In the genomic region with DNA sequence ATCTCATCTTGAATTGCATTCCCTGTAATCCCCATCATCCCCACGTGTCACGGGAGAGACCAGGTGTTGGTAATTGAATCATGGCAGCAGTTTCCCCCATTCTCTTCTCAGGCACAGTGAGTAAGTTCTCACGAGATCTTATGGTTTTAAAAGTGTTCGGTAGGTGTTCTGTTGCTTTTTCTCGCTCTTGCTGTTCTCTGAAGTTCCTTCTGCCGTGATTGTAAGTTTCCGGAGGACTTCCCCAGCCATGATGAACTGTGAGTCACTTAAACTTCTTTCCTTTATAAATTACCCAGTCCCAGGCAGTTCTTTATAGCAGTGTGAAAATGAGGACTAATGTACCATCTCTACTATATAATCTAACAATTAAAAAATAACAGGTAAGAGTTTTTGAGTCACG, we compare ENCODE assay signal across 22 cellular contexts.
DNase-seq lines count a peak whose midpoint lies in the region; ATAC-seq, FAIRE-seq and TF ChIP-seq lines count a peak whose summit lies in the region.
"Had no signal": no experiment of that assay in that cellular context is flagged by ENCODE, and none has a peak within 500 bp of the region (broad histone marks: within the 10 kb centered on the region; RNA-seq: fewer than 3 reads in every experiment).

No MANE protein-coding gene starts in this region.

- no peaks in the 10 kb centered on the region for H3K4me1 Mint-ChIP-seq in GM23338
- H3K4me1 Mint-ChIP-seq: CD4-positive, CD25-positive, alpha-beta regulatory T cell; CD8-positive, alpha-beta memory T cell; H9 had no signal

- TF ChIP-seq CTCF in GM23338 (conservative IDR thresholded peaks at IDR 0.05; ENCODE audit: low read depth in 2 of 2), result no peak
- TF ChIP-seq CTCF in PC-9 (conservative IDR thresholded peaks at IDR 0.05), result no peak
- no peak for TF ChIP-seq CTCF in endothelial cell of umbilical vein (IDR thresholded peaks at IDR 0.05; ENCODE audit: extremely low read depth in 1 of 2, insufficient read depth in 1 of 2, low read depth in 1 of 2, low read length in 2 of 2)

- peaks cover 3% of the 10 kb centered on the region; the same call in 2 of the 3 replicates for H3K9me3 Mint-ChIP-seq in GM23338

- H2AFZ ChIP-seq in GM23338 (0 out of 2 replicates have a peak overlapping the region, but pooled peaks have one; percentile 35), PC-9 (peak overlapping the region; percentile 57; the same call in 1 of the 2 replicates), endothelial cell of umbilical vein (ENCODE audit: low read depth, low read length) (peak overlapping the region; percentile 44)

- in situ Hi-C loops in KBM-7 (cut with MboI; ENCODE audit: low pct_unique_long_range_greater_than_20kb, low sequenced_read_pairs), result no loop called here

- FAIRE-seq in endothelial cell of umbilical vein (lab: Jason Lieb, UNC), result no peak
- FAIRE-seq: A204.1, D721Med, G401.6, GM12891, HepG2 had no signal

- no peaks in the 10 kb centered on the region for H3K4me1 ChIP-seq in GM23338 (ENCODE audit: insufficient read depth)
- H3K4me1 ChIP-seq in PC-9 (replicated peaks; ENCODE audit: insufficient read depth), result no peaks in the 10 kb centered on the region
- H3K4me1 ChIP-seq in endothelial cell of umbilical vein (ENCODE audit: control insufficient read depth, extremely low read depth, insufficient read depth, low read length), result no peaks in the 10 kb centered on the region
- H3K4me1 ChIP-seq: BE2C, Caco-2 had no signal

- H3K9ac ChIP-seq in endothelial cell of umbilical vein (replicated peaks; ENCODE audit: extremely low read depth, insufficient read depth, low read length), result no peak overlapping the region
- H3K9ac ChIP-seq: KMS-11 had no signal

- ATAC-seq in GM23338 (no peak), HG03520 (IDR thresholded peaks at IDR 0.05; ENCODE audit: unreplicated experiment) (no peak), GM21423 (IDR thresholded peaks at IDR 0.05; ENCODE audit: unreplicated experiment) (no peak)
- ATAC-seq: HepG2 had no signal

- no peaks in the 10 kb centered on the region for H3F3A ChIP-seq in GM23338 (replicated peaks; ENCODE audit: low read depth)
- no peaks in the 10 kb centered on the region for H3F3A ChIP-seq in PC-9 (ENCODE audit: insufficient read depth, low read depth)

- H3K9me3 ChIP-seq in PC-9 (ENCODE audit: insufficient read depth, low read depth), result no peaks in the 10 kb centered on the region
- no peaks in the 10 kb centered on the region for H3K9me3 ChIP-seq in endothelial cell of umbilical vein (replicated peaks; ENCODE audit: control insufficient read depth, insufficient read depth, low read length)
- H3K9me3 ChIP-seq: BE2C, Caco-2 had no signal

- H3K36me3 Mint-ChIP-seq in GM23338 (ENCODE audit: low read depth), result no peaks in the 10 kb centered on the region
- H3K36me3 Mint-ChIP-seq: CD4-positive, CD25-positive, alpha-beta regulatory T cell; CD8-positive, alpha-beta memory T cell had no signal

- H3K27ac Mint-ChIP-seq in GM23338, result no peak overlapping the region
- H3K27ac Mint-ChIP-seq: CD4-positive, CD25-positive, alpha-beta regulatory T cell; CD8-positive, alpha-beta memory T cell; H9 had no signal

- H3K27me3 ChIP-seq in GM23338 (ENCODE audit: insufficient read depth) (no peaks in the 10 kb centered on the region), PC-9 (ENCODE audit: insufficient read depth, low read depth) (no peaks in the 10 kb centered on the region), endothelial cell of umbilical vein (ENCODE audit: control insufficient read depth in 2 of 2, insufficient read depth in 2 of 2, low read length in 2 of 2) (no peaks in the 10 kb centered on the region)
- H3K27me3 ChIP-seq: BE2C had no signal

- no peak overlapping the region for H3K4me2 ChIP-seq in GM23338
- H3K4me2 ChIP-seq in PC-9, result no peak overlapping the region
- no peak overlapping the region for H3K4me2 ChIP-seq in endothelial cell of umbilical vein (ENCODE audit: insufficient read depth, low read length)
- H3K4me2 ChIP-seq: KMS-11 had no signal

- DNase-seq in GM23338 (ENCODE audit: low spot score) (no peak), HT1080 (ENCODE audit: low read depth) (peak; percentile 55), PC-9 (no peak), endothelial cell of umbilical vein (ENCODE audit: low read depth, low spot score) (peak; percentile 28), KBM-7 (no peak), T-helper 2 cell (no peak)
- DNase-seq: ACHN; BE2C; C1 segment of cervical spinal cord; Caco-2; CD4-positive, CD25-positive, alpha-beta regulatory T cell; CD8-positive, alpha-beta memory T cell; GOT3; H9 had no signal

- no peak overlapping the region for H3K4me3 ChIP-seq in GM23338
- no peak overlapping the region for H3K4me3 ChIP-seq in PC-9
- no peak overlapping the region for H3K4me3 ChIP-seq in endothelial cell of umbilical vein (replicated peaks in 1 of 3; ENCODE audit: insufficient read depth in 1 of 3, low read depth in 1 of 3, low read length in 3 of 3)

- no peaks in the 10 kb centered on the region for H3K36me3 ChIP-seq in GM23338 (ENCODE audit: insufficient read depth)
- H3K36me3 ChIP-seq in PC-9 (ENCODE audit: low read depth), result no peaks in the 10 kb centered on the region
- H3K36me3 ChIP-seq in endothelial cell of umbilical vein (ENCODE audit: control insufficient read depth in 2 of 2, extremely low read depth in 1 of 2, insufficient read depth in 2 of 2, low read length in 2 of 2), result no peaks in the 10 kb centered on the region
- H3K36me3 ChIP-seq: BE2C had no signal

- H3K79me2 ChIP-seq in GM23338 (replicated peaks; ENCODE audit: insufficient read depth) (no peaks in the 10 kb centered on the region), PC-9 (ENCODE audit: low read depth) (no peaks in the 10 kb centered on the region), endothelial cell of umbilical vein (ENCODE audit: control insufficient read depth, insufficient read depth, low read length) (no peaks in the 10 kb centered on the region)

- POLR2A ChIA-PET in PC-9 (lab: Charles Lee; ENCODE audit: unreplicated experiment), result no interaction called here
- POLR2A ChIA-PET in endothelial cell of umbilical vein (lab: Charles Lee), result no interaction called here

- dilution Hi-C loops in endothelial cell of umbilical vein (cut with MboI; ENCODE audit: extremely low pct_ligation_motif_present, low sequenced_read_pairs), result no loop called here

- H3K9me2 ChIP-seq in GM23338 (ENCODE audit: insufficient read depth) (no peaks in the 10 kb centered on the region), PC-9 (ENCODE audit: insufficient read depth) (0 out of 2 replicates have a peak, but pooled peaks cover 3% of the 10 kb centered on the region)

- H3K27ac ChIP-seq in GM23338 (ENCODE audit: low read depth), result no peak overlapping the region
- H3K27ac ChIP-seq in PC-9, result no peak overlapping the region
- no peak overlapping the region for H3K27ac ChIP-seq in endothelial cell of umbilical vein (ENCODE audit: insufficient read depth, low read depth, low read length)
- H3K27ac ChIP-seq: KMS-11 had no signal

- no peak for TF ChIP-seq POLR2A in endothelial cell of umbilical vein (IDR thresholded peaks at IDR 0.05; ENCODE audit: low read depth, low read length)

- H4K20me1 ChIP-seq in GM23338 (replicated peaks; ENCODE audit: insufficient read depth) (no peaks in the 10 kb centered on the region), PC-9 (ENCODE audit: insufficient read depth) (no peaks in the 10 kb centered on the region; the same call in 1 of the 2 replicates), endothelial cell of umbilical vein (replicated peaks; ENCODE audit: control insufficient read depth, extremely low read depth, insufficient read depth, low read length) (no peaks in the 10 kb centered on the region)

- no peaks in the 10 kb centered on the region for H3K9me1 ChIP-seq in endothelial cell of umbilical vein (replicated peaks; ENCODE audit: control insufficient read depth, extremely low read depth, insufficient read depth, low read length)

- intact Hi-C loops in PC-9 (cut with micrococcal nuclease; ENCODE audit: unreplicated experiment) (no loop called here), endothelial cell of umbilical vein (cut with micrococcal nuclease) (no loop called here)

- H3K27me3 Mint-ChIP-seq in GM23338 (ENCODE audit: insufficient read depth, low read depth, poor library complexity), result no peaks in the 10 kb centered on the region
- H3K27me3 Mint-ChIP-seq: CD4-positive, CD25-positive, alpha-beta regulatory T cell; CD8-positive, alpha-beta memory T cell had no signal

- CTCF ChIA-PET in PC-9 (lab: Charles Lee), result no interaction called here
- CTCF ChIA-PET in endothelial cell of umbilical vein (lab: Charles Lee), result no interaction called here

- H3K4me3 Mint-ChIP-seq in GM23338, result no peak overlapping the region
- H3K4me3 Mint-ChIP-seq: CD4-positive, CD25-positive, alpha-beta regulatory T cell; CD8-positive, alpha-beta memory T cell; H9 had no signal

- BruUV-seq in PC-9 (replicated peaks; lab: Mats Ljungman, UMichigan), result no TSS peak
- no TSS peak for BruUV-seq in endothelial cell of umbilical vein (replicated peaks; lab: Mats Ljungman, UMichigan)

TF ChIP-seq in endothelial cell of umbilical vein, 7 proteins besides CTCF, POLR2A, EP300 and RAD21:
- TF ChIP-seq MAX (IDR thresholded peaks at IDR 0.05; ENCODE audit: insufficient read depth, insufficient read length) (no peak), JUN (IDR thresholded peaks at IDR 0.05; ENCODE audit: borderline replicate concordance, insufficient read depth, insufficient read length, low read depth) (no peak), FOS (IDR thresholded peaks at IDR 0.05; ENCODE audit: borderline replicate concordance, insufficient read depth, low read length) (peak; percentile 9), MYC (IDR thresholded peaks at IDR 0.05; ENCODE audit: low read depth, low read length) (no peak), EZH2 (IDR thresholded peaks at IDR 0.05; ENCODE audit: borderline replicate concordance, low read depth, low read length, severe bottlenecking) (no peak)

Comparison
In these comparisons a context has a peak if more than half of its experiments do, and no peak if none do; other contexts are left out.
1. DNase-seq: peak in HT1080 (single experiment) and endothelial cell of umbilical vein (single experiment); none in GM23338 (single experiment), PC-9 (0 of 2), KBM-7 (single experiment) and T-helper 2 cell (0 of 5).
2. Peak in every context shown above with its lines, with median percentiles within 50 percentile points of each other: H2AFZ ChIP-seq.